16 cellular contexts compared by ENCODE assay signal in the genomic region with DNA sequence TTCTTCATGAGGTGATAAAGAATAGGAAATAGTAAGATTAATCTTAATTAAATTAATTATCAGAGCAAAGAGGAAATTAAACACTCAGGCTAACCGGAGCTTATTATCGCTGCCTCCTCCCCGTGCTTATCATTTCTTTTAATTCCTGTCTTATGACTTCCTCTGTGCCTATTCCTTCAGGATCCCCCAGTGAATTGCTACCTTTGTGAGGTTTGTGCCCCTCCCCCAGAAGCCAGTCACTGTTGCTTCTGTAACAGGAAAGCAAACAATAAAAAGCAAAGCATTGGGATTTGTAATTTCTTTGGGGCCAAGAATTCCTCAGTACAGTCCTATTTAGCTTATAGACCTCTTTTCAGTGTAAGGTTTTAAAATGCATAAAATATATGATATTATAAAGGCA.
DNase-seq lines count a peak whose midpoint lies in the region; ATAC-seq and TF ChIP-seq lines count a peak whose summit lies in the region.
"Had no signal": no experiment of that assay in that cellular context is flagged by ENCODE, and none has a peak within 500 bp of the region (broad histone marks: within the 10 kb centered on the region; RNA-seq: fewer than 3 reads in every experiment).

No MANE protein-coding gene starts in this region.

- no peak for ATAC-seq in HG02623 (IDR thresholded peaks at IDR 0.05; ENCODE audit: unreplicated experiment)
- ATAC-seq: A549 had no signal

- peak overlapping the region; percentile 53 for H3K27ac ChIP-seq in VCaP
- H3K27ac ChIP-seq: 22Rv1, A549, C4-2B had no signal

- no peak for TF ChIP-seq CTCF in VCaP (conservative IDR thresholded peaks at IDR 0.05)

- DNase-seq in NCI-H146 (lab: John Stamatoyannopoulos, UW) (peak; percentile 6), NCI-H146 treated with DMSO at 0.1 percent for 48 hours (lab: John Stamatoyannopoulos, UW; ENCODE audit: unreplicated experiment) (no peak), NCI-H69 (lab: John Stamatoyannopoulos, UW) (peak; percentile 55), NCI-H128 (lab: John Stamatoyannopoulos, UW; ENCODE audit: unreplicated experiment) (no peak), glomerular visceral epithelial cell (ENCODE audit: extremely low spot score) (no peak)
- DNase-seq: AML-193; CD4-positive, alpha-beta T cell; DMS153; DMS79; GF-D8; HCEC 1CT had no signal

Comparison
In these comparisons a context has a peak if more than half of its experiments do, and no peak if none do; other contexts are left out.
1. DNase-seq: peak in NCI-H146 (single experiment) and NCI-H69 (single experiment); none in NCI-H146 treated with DMSO at 0.1 percent for 48 hours (single experiment), NCI-H128 (single experiment) and glomerular visceral epithelial cell (single experiment).